In genomic region chr9:79592736-79593493, GRCh38 we compare ENCODE assay signal across 1 cellular context.
TF ChIP-seq lines count a peak whose summit lies in the region.

No MANE protein-coding gene starts in this region.

TF ChIP-seq in WTC11, 78 proteins besides CTCF, POLR2A, EP300 and RAD21 (continued from another document):
- TF ChIP-seq HMGA2 (CRISPR knock-in tag; IDR thresholded peaks at IDR 0.05) (no peak), GTF2I (CRISPR knock-in tag; conservative IDR thresholded peaks at IDR 0.05) (no peak), PRRX2 (CRISPR knock-in tag; IDR thresholded peaks at IDR 0.05) (no peak), FOXK1 (CRISPR knock-in tag; IDR thresholded peaks at IDR 0.05) (no peak), TEAD1 (CRISPR knock-in tag; IDR thresholded peaks at IDR 0.05) (no peak), ZNF138 (CRISPR knock-in tag; conservative IDR thresholded peaks at IDR 0.05) (no peak), JAZF1 (CRISPR knock-in tag; IDR thresholded peaks at IDR 0.05) (no peak)
TF ChIP-seq in WTC11: peak in this region for 0.
